1 cellular context compared by ENCODE assay signal in genomic region chr2:46635442-46635841, GRCh38.
TF ChIP-seq lines count a peak whose summit lies in the region.

No MANE protein-coding gene starts in this region.

TF ChIP-seq in GM12878, 131 proteins besides CTCF, POLR2A, EP300 and RAD21:
- TF ChIP-seq SMC3 (IDR thresholded peaks at IDR 0.05; ENCODE audit: borderline replicate concordance, low read length) (no peak), RBBP5 (conservative IDR thresholded peaks at IDR 0.05) (no peak), ZSCAN29 (IDR thresholded peaks at IDR 0.05) (no peak), JUND (IDR thresholded peaks at IDR 0.05; ENCODE audit: low read depth, low read length) (no peak), ZBED1 (IDR thresholded peaks at IDR 0.05; ENCODE audit: borderline replicate concordance) (no peak), ZNF274 (IDR thresholded peaks at IDR 0.05; ENCODE audit: insufficient read depth, insufficient read length) (no peak), CHD4 (IDR thresholded peaks at IDR 0.05) (no peak), CREB1 (IDR thresholded peaks at IDR 0.05; ENCODE audit: low read depth) (no peak), ZBTB4 (CRISPR knock-in tag; IDR thresholded peaks at IDR 0.05) (no peak)
